In genomic region chr1:52055066-52055853, GRCh38 we compare ENCODE assay signal across 1 cellular context.
A peak's percentile ranks its signal among the peaks of the same experiment; 100 is the strongest.
TF ChIP-seq lines count a peak whose summit lies in the region.

TSS of gene TXNDC12 (minus strand) at chr1:52055191. CDS start at chr1:52055096, 95 bp downstream.

TF ChIP-seq in HEK293, 187 proteins besides CTCF, POLR2A, EP300 and RAD21 (continued from another document and continues in another):
- peak; percentile 81 for TF ChIP-seq SP3 (tag by site-specific recombination; IDR thresholded peaks at IDR 0.05)
- TF ChIP-seq ZNF214 (tag by site-specific recombination; IDR thresholded peaks at IDR 0.05; ENCODE audit: borderline replicate concordance), result no peak
- no peak for TF ChIP-seq MEIS1 (CRISPR knock-in tag; IDR thresholded peaks at IDR 0.05; ENCODE audit: borderline replicate concordance)
- TF ChIP-seq ZNF626 (tag by site-specific recombination; IDR thresholded peaks at IDR 0.05), result no peak
- peak; percentile 93 for TF ChIP-seq ZNF362 (tag by site-specific recombination; IDR thresholded peaks at IDR 0.05)
- TF ChIP-seq, protein P1, sequence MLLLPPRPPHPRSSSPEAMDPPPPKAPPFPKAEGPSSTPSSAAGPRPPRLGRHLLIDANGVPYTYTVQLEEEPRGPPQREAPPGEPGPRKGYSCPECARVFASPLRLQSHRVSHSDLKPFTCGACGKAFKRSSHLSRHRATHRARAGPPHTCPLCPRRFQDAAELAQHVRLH (tag by site-specific recombination; IDR thresholded peaks at IDR 0.05), result peak; percentile 38; the same call in 1 of the 2 replicates
- TF ChIP-seq KLF9 (tag by site-specific recombination; IDR thresholded peaks at IDR 0.05; ENCODE audit: low read depth), result peak; percentile 71
- TF ChIP-seq ZNF26 (tag by site-specific recombination; IDR thresholded peaks at IDR 0.05), result no peak; the same call in 1 of the 2 replicates
- no peak for TF ChIP-seq SALL2 (tag by site-specific recombination; IDR thresholded peaks at IDR 0.05; ENCODE audit: borderline replicate concordance)
- TF ChIP-seq REPIN1 (tag by site-specific recombination; IDR thresholded peaks at IDR 0.05; ENCODE audit: low read depth), result peak; percentile 55; the same call in 1 of the 2 replicates
- no peak for TF ChIP-seq ZNF830 (tag by site-specific recombination; IDR thresholded peaks at IDR 0.05; ENCODE audit: low read depth)
- TF ChIP-seq ZNF341 (tag by site-specific recombination; IDR thresholded peaks at IDR 0.05; ENCODE audit: low read depth), result peak; percentile 68
- no peak for TF ChIP-seq ZNF248 (tag by site-specific recombination; IDR thresholded peaks at IDR 0.05)
- peak; percentile 66; the same call in 1 of the 2 replicates for TF ChIP-seq KLF8 (tag by site-specific recombination; IDR thresholded peaks at IDR 0.05)
- peak; percentile 43 for TF ChIP-seq KLF1 (tag by site-specific recombination; IDR thresholded peaks at IDR 0.05)
- TF ChIP-seq ZNF660 (tag by site-specific recombination; IDR thresholded peaks at IDR 0.05), result no peak
- TF ChIP-seq ZNF404 (tag by site-specific recombination; IDR thresholded peaks at IDR 0.05), result no peak
- TF ChIP-seq ZNF561 (tag by site-specific recombination; IDR thresholded peaks at IDR 0.05; ENCODE audit: borderline replicate concordance), result peak; percentile 12; the same call in 1 of the 2 replicates
- TF ChIP-seq ZNF571 (tag by site-specific recombination; IDR thresholded peaks at IDR 0.05), result no peak
- no peak for TF ChIP-seq HOXC10 (CRISPR knock-in tag; IDR thresholded peaks at IDR 0.05)
- no peak for TF ChIP-seq ZNF777 (tag by site-specific recombination; IDR thresholded peaks at IDR 0.05; ENCODE audit: borderline replicate concordance)
- TF ChIP-seq ZNF398 (tag by site-specific recombination; IDR thresholded peaks at IDR 0.05), result peak; percentile 38; the same call in 1 of the 2 replicates
- no peak for TF ChIP-seq ZNF211 (tag by site-specific recombination; IDR thresholded peaks at IDR 0.05; ENCODE audit: low read depth)
- no peak for TF ChIP-seq ZNF704 (tag by site-specific recombination; IDR thresholded peaks at IDR 0.05)
- no peak for TF ChIP-seq ZNF585B (tag by site-specific recombination; IDR thresholded peaks at IDR 0.05)
- TF ChIP-seq ZNF138 (tag by site-specific recombination; IDR thresholded peaks at IDR 0.05; ENCODE audit: borderline replicate concordance), result no peak
- TF ChIP-seq ZNF600 (tag by site-specific recombination; IDR thresholded peaks at IDR 0.05), result peak; percentile 98
- TF ChIP-seq ZBTB44 (tag by site-specific recombination; IDR thresholded peaks at IDR 0.05), result peak; percentile 60; the same call in 1 of the 2 replicates
- TF ChIP-seq HIC1 (tag by site-specific recombination; IDR thresholded peaks at IDR 0.05), result peak; percentile 33; the same call in 1 of the 2 replicates
- no peak for TF ChIP-seq ZNF132 (tag by site-specific recombination; IDR thresholded peaks at IDR 0.05; ENCODE audit: borderline replicate concordance)
- peak; percentile 72 for TF ChIP-seq ZBTB26 (tag by site-specific recombination; optimal IDR thresholded peaks at IDR 0.05)
- TF ChIP-seq ZNF24 (tag by site-specific recombination; IDR thresholded peaks at IDR 0.05), result peak; percentile 53
- TF ChIP-seq GLI4 (tag by site-specific recombination; IDR thresholded peaks at IDR 0.05), result no peak
- peak; percentile 67; the same call in 1 of the 2 replicates for TF ChIP-seq ZBTB20 (tag by site-specific recombination; IDR thresholded peaks at IDR 0.05)
- 0 out of 2 replicates have a peak, but pooled peaks have one; percentile 4 for TF ChIP-seq ZNF266 (tag by site-specific recombination; IDR thresholded peaks at IDR 0.05; ENCODE audit: low read depth)
- no peak for TF ChIP-seq ZNF645 (tag by site-specific recombination; IDR thresholded peaks at IDR 0.05)
- no peak for TF ChIP-seq ZNF785 (tag by site-specific recombination; IDR thresholded peaks at IDR 0.05)
- TF ChIP-seq ZNF639 (tag by site-specific recombination; IDR thresholded peaks at IDR 0.05), result no peak; the same call in 1 of the 2 replicates
- TF ChIP-seq ZNF776 (tag by site-specific recombination; IDR thresholded peaks at IDR 0.05; ENCODE audit: borderline replicate concordance), result no peak
- no peak; the same call in 1 of the 2 replicates for TF ChIP-seq ZFP69B (tag by site-specific recombination; IDR thresholded peaks at IDR 0.05)
- TF ChIP-seq ZNF76 (tag by site-specific recombination; IDR thresholded peaks at IDR 0.05; ENCODE audit: borderline replicate concordance, low read depth), result peak; percentile 72; the same call in 1 of the 2 replicates
- TF ChIP-seq ZNF521 (tag by site-specific recombination; IDR thresholded peaks at IDR 0.05), result no peak
- TF ChIP-seq ZNF488 (tag by site-specific recombination; IDR thresholded peaks at IDR 0.05), result no peak
- TF ChIP-seq ZNF624 (tag by site-specific recombination; IDR thresholded peaks at IDR 0.05), result no peak
- no peak; the same call in 1 of the 2 replicates for TF ChIP-seq ZNF792 (tag by site-specific recombination; IDR thresholded peaks at IDR 0.05)
- TF ChIP-seq SETDB1 (IDR thresholded peaks at IDR 0.05; ENCODE audit: insufficient read length, low read length), result no peak
- no peak for TF ChIP-seq ZNF707 (tag by site-specific recombination; IDR thresholded peaks at IDR 0.05)
- TF ChIP-seq ZNF426 (tag by site-specific recombination; IDR thresholded peaks at IDR 0.05), result no peak
- no peak for TF ChIP-seq ZNF174 (tag by site-specific recombination; IDR thresholded peaks at IDR 0.05)
- TF ChIP-seq PBX3 (CRISPR knock-in tag; IDR thresholded peaks at IDR 0.05), result no peak
- no peak for TF ChIP-seq ZNF791 (tag by site-specific recombination; IDR thresholded peaks at IDR 0.05)
